Comparison of ENCODE assay signal across 11 cellular contexts in genomic region chr16:23072084-23072599, GRCh38.
A peak's percentile ranks its signal among the peaks of the same experiment; 100 is the strongest.
DNase-seq lines count a peak whose midpoint lies in the region; ATAC-seq, FAIRE-seq and TF ChIP-seq lines count a peak whose summit lies in the region.
"Had no signal": no experiment of that assay in that cellular context is flagged by ENCODE, and none has a peak within 500 bp of the region (broad histone marks: within the 10 kb centered on the region; RNA-seq: fewer than 3 reads in every experiment).

No MANE protein-coding gene starts in this region.

- peaks cover 41% of the 10 kb centered on the region for H3K4me1 ChIP-seq in A549
- peaks cover 35% of the 10 kb centered on the region for H3K4me1 ChIP-seq in RWPE2 (ENCODE audit: insufficient read depth, poor library complexity, severe bottlenecking)

- H3K27ac Mint-ChIP-seq in activated naive CD4-positive, alpha-beta T cell treated with anti-CD3 and anti-CD28 coated beads, Interleukin-2, amount 50 U/mL, for 72 hours, result no peak overlapping the region
- H3K27ac Mint-ChIP-seq: activated naive CD8-positive, alpha-beta T cell had no signal

- no peaks in the 10 kb centered on the region for H3K27me3 ChIP-seq in RWPE2 (ENCODE audit: insufficient read depth, poor library complexity, severe bottlenecking)

- TF ChIP-seq POLR2A in A549 (IDR thresholded peaks at IDR 0.05; ENCODE audit: low read length), result no peak

- peak; percentile 89 to 92 for ATAC-seq in A549
- peak; percentile 66 for ATAC-seq in RWPE2 (ENCODE audit: low read depth)
- ATAC-seq in omental fat pad (ENCODE audit: low FRiP score), result peak; percentile 76
- no peak for ATAC-seq in GM19463 (IDR thresholded peaks at IDR 0.05; ENCODE audit: unreplicated experiment)
- ATAC-seq in HG02642 (IDR thresholded peaks at IDR 0.05; ENCODE audit: poor library complexity, unreplicated experiment), result no peak
- ATAC-seq in activated naive CD4-positive, alpha-beta T cell treated with anti-CD3 and anti-CD28 coated beads, Interleukin-2, amount 50 U/mL, for 72 hours, result no peak

- in situ Hi-C loops in GM13976 (cut with MboI; ENCODE audit: low sequenced_read_pairs, unreplicated experiment), result no loop called here

- H3K9me3 ChIP-seq in A549 (no peaks in the 10 kb centered on the region), RWPE2 (ENCODE audit: severe bottlenecking) (no peaks in the 10 kb centered on the region)

- POLR2A ChIA-PET in A549 (lab: Yijun Ruan, JAX), result interaction anchor here (0.5 to 2.1 kb wide), 4 partner anchors 10 to 352 kb away, joined by 4 to 11 read pairs (median 6); partner anchors contain the start of gene USP31

- 30% methylated on average over 13 of the region's 13 CpGs for WGBS in A549 (ENCODE audit: missing lambda C conversion rate)

- peaks cover 7 to 15% of the 10 kb centered on the region in 2 donors for H3K36me3 Mint-ChIP-seq in activated naive CD4-positive, alpha-beta T cell treated with anti-CD3 and anti-CD28 coated beads, Interleukin-2, amount 50 U/mL, for 72 hours

- TF ChIP-seq CTCF in A549 (IDR thresholded peaks at IDR 0.05), result no peak
- TF ChIP-seq CTCF in RWPE2 (IDR thresholded peaks at IDR 0.05; ENCODE audit: poor library complexity, severe bottlenecking), result no peak
- no peak for TF ChIP-seq CTCF in fibroblast of villous mesenchyme (IDR thresholded peaks at IDR 0.05; ENCODE audit: insufficient read depth, low read depth, low read length)
- TF ChIP-seq CTCF in omental fat pad (IDR thresholded peaks at IDR 0.05), result no peak
- no peak for TF ChIP-seq CTCF in GM13976 (IDR thresholded peaks at IDR 0.05; ENCODE audit: borderline replicate concordance, control extremely low read depth, extremely low read depth, insufficient read depth, missing control alignments)

- H3K4me2 ChIP-seq in A549, result peak overlapping the region; percentile 61

- TF ChIP-seq RAD21 in A549 (conservative IDR thresholded peaks at IDR 0.05 in 1 of 2, IDR thresholded peaks at IDR 0.05 in 1 of 2), result 0 out of 5 replicates have a peak, but pooled peaks of 1 of the 2 experiments have one; percentile 15

- H3K4me3 ChIP-seq in A549, result no peak overlapping the region
- no peak overlapping the region for H3K4me3 ChIP-seq in RWPE2 (ENCODE audit: severe bottlenecking)
- no peak overlapping the region for H3K4me3 ChIP-seq in fibroblast of villous mesenchyme (ENCODE audit: low read depth, low read length)

- no peak for FAIRE-seq in A549 (lab: Jason Lieb, UNC)
- FAIRE-seq: A204.1 had no signal

- CTCF ChIA-PET in A549 (lab: Yijun Ruan, JAX), result interaction anchor here (0.7 to 3.7 kb wide), 12 partner anchors 10 to 1445 kb away, joined by 3 to 25 read pairs (median 3); no protein-coding TSS in a partner anchor

- peaks cover 78% of the 10 kb centered on the region for H3K36me3 ChIP-seq in RWPE2 (ENCODE audit: low read depth)

- DNase-seq in A549 (ENCODE audit: low read depth in 1 of 2, low spot score in 1 of 2) (peak; percentile 56 to 88), RWPE2 (ENCODE audit: low spot score) (peak; percentile 86), fibroblast of villous mesenchyme (ENCODE audit: low read depth) (peak; percentile 77), omental fat pad (ENCODE audit: low spot score) (peak; percentile 42), GM13976 (ENCODE audit: low spot score) (no peak)
- no peak for DNase-seq in activated naive CD4-positive, alpha-beta T cell treated with anti-CD3 and anti-CD28 coated beads, Interleukin-2, amount 50 U/mL, for 72 hours (ENCODE audit: low spot score in 2 of 2)
- DNase-seq: NCI-H2081 treated with DMSO at 0.1 percent for 48 hours had no signal

- H3K27ac ChIP-seq in A549 (peak overlapping the region; percentile 86 to 89), RWPE2 (ENCODE audit: poor library complexity, severe bottlenecking) (peak overlapping the region; percentile 97)

- no peaks in the 10 kb centered on the region for H3K9me3 Mint-ChIP-seq in activated naive CD4-positive, alpha-beta T cell treated with anti-CD3 and anti-CD28 coated beads, Interleukin-2, amount 50 U/mL, for 72 hours

- peak; percentile 77 to 93; a peak in 4 of 5 replicates for TF ChIP-seq EP300 in A549 (IDR thresholded peaks at IDR 0.05)

TF ChIP-seq in A549, 52 proteins besides CTCF, POLR2A, EP300 and RAD21 (continues in another document):
- no peak for TF ChIP-seq KDM5A (IDR thresholded peaks at IDR 0.05)
- TF ChIP-seq, protein P1, sequence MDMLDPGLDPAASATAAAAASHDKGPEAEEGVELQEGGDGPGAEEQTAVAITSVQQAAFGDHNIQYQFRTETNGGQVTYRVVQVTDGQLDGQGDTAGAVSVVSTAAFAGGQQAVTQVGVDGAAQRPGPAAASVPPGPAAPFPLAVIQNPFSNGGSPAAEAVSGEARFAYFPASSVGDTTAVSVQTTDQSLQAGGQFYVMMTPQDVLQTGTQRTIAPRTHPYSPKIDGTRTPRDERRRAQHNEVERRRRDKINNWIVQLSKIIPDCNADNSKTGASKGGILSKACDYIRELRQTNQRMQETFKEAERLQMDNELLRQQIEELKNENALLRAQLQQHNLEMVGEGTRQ (IDR thresholded peaks at IDR 0.05), result no peak
- no peak for TF ChIP-seq RFX5 (IDR thresholded peaks at IDR 0.05)
- TF ChIP-seq MAFK (IDR thresholded peaks at IDR 0.05; ENCODE audit: partially characterized antibody), result peak; percentile 34
- TF ChIP-seq FOSL2 (IDR thresholded peaks at IDR 0.05), result 0 out of 2 replicates have a peak, but pooled peaks have one; percentile 56
- peak; percentile 72 for TF ChIP-seq FOSL2 (CRISPR knock-in tag; IDR thresholded peaks at IDR 0.05)
- TF ChIP-seq HES2 (IDR thresholded peaks at IDR 0.05), result no peak
- no peak for TF ChIP-seq BHLHE40 (IDR thresholded peaks at IDR 0.05; ENCODE audit: low read depth, low read length)
- TF ChIP-seq CHD2 (IDR thresholded peaks at IDR 0.05; ENCODE audit: low read length, partially characterized antibody), result no peak
- TF ChIP-seq, protein P2, sequence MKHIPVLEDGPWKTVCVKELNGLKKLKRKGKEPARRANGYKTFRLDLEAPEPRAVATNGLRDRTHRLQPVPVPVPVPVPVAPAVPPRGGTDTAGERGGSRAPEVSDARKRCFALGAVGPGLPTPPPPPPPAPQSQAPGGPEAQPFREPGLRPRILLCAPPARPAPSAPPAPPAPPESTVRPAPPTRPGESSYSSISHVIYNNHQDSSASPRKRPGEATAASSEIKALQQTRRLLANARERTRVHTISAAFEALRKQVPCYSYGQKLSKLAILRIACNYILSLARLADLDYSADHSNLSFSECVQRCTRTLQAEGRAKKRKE (CRISPR knock-in tag; IDR thresholded peaks at IDR 0.05; ENCODE audit: low read depth), result no peak
- TF ChIP-seq RNF2 (IDR thresholded peaks at IDR 0.05; ENCODE audit: borderline replicate concordance, low read depth), result no peak
- no peak for TF ChIP-seq FOXS1 (CRISPR knock-in tag; IDR thresholded peaks at IDR 0.05)
- no peak for TF ChIP-seq ZC3H11A (IDR thresholded peaks at IDR 0.05)
- no peak for TF ChIP-seq CBX2 (IDR thresholded peaks at IDR 0.05; ENCODE audit: borderline replicate concordance, low read depth)
- no peak for TF ChIP-seq NR3C1 (IDR thresholded peaks at IDR 0.05)
- TF ChIP-seq, protein P3, sequence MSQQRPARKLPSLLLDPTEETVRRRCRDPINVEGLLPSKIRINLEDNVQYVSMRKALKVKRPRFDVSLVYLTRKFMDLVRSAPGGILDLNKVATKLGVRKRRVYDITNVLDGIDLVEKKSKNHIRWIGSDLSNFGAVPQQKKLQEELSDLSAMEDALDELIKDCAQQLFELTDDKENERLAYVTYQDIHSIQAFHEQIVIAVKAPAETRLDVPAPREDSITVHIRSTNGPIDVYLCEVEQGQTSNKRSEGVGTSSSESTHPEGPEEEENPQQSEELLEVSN (IDR thresholded peaks at IDR 0.05; ENCODE audit: borderline replicate concordance, low read depth), result no peak
- TF ChIP-seq MAZ (IDR thresholded peaks at IDR 0.05; ENCODE audit: borderline replicate concordance, low read depth, low read length), result no peak
- TF ChIP-seq PBX3 (IDR thresholded peaks at IDR 0.05), result no peak
- TF ChIP-seq HOXA7 (CRISPR knock-in tag; IDR thresholded peaks at IDR 0.05), result no peak
- TF ChIP-seq NPAS2 (CRISPR knock-in tag; IDR thresholded peaks at IDR 0.05; ENCODE audit: borderline replicate concordance), result no peak
- TF ChIP-seq TP53 (CRISPR knock-in tag; IDR thresholded peaks at IDR 0.05), result no peak
- no peak for TF ChIP-seq EHMT2 (IDR thresholded peaks at IDR 0.05; ENCODE audit: low read depth)
- TF ChIP-seq, protein P4, sequence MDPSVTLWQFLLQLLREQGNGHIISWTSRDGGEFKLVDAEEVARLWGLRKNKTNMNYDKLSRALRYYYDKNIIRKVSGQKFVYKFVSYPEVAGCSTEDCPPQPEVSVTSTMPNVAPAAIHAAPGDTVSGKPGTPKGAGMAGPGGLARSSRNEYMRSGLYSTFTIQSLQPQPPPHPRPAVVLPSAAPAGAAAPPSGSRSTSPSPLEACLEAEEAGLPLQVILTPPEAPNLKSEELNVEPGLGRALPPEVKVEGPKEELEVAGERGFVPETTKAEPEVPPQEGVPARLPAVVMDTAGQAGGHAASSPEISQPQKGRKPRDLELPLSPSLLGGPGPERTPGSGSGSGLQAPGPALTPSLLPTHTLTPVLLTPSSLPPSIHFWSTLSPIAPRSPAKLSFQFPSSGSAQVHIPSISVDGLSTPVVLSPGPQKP (IDR thresholded peaks at IDR 0.05; ENCODE audit: low read depth, low read length), result no peak
- TF ChIP-seq TFCP2L1 (CRISPR knock-in tag; IDR thresholded peaks at IDR 0.05), result no peak

Comparison
In these comparisons a context has a peak if more than half of its experiments do, and no peak if none do; other contexts are left out.
1. ATAC-seq: peak in A549 (2 of 2), RWPE2 (single experiment) and omental fat pad (single experiment); none in GM19463 (single experiment), HG02642 (single experiment) and activated naive CD4-positive, alpha-beta T cell treated with anti-CD3 and anti-CD28 coated beads, Interleukin-2, amount 50 U/mL, for 72 hours (0 of 2).
2. DNase-seq: peak in A549 (2 of 2), RWPE2 (single experiment), fibroblast of villous mesenchyme (single experiment) and omental fat pad (single experiment); none in GM13976 (single experiment) and activated naive CD4-positive, alpha-beta T cell treated with anti-CD3 and anti-CD28 coated beads, Interleukin-2, amount 50 U/mL, for 72 hours (0 of 2).